Comparison of ENCODE assay signal across 20 cellular contexts in genomic region chr3:6679510-6679909, GRCh38.
DNase-seq lines count a peak whose midpoint lies in the region; ATAC-seq and TF ChIP-seq lines count a peak whose summit lies in the region.
"Had no signal": no experiment of that assay in that cellular context is flagged by ENCODE, and none has a peak within 500 bp of the region (broad histone marks: within the 10 kb centered on the region; RNA-seq: fewer than 3 reads in every experiment).

No MANE protein-coding gene starts in this region.

- no peak overlapping the region for H2AFZ ChIP-seq in MM.1S (ENCODE audit: low read length)

- no peaks in the 10 kb centered on the region for H3K79me2 ChIP-seq in MM.1S (ENCODE audit: low read length)

- peak overlapping the region; percentile 66; the same call in 1 of the 2 replicates for H3K4me2 ChIP-seq in MM.1S (ENCODE audit: low read depth, low read length)
- H3K4me2 ChIP-seq: A549 had no signal

- H4K20me1 ChIP-seq in MM.1S (ENCODE audit: insufficient read depth, low read length): no peaks in the 10 kb centered on the region

- H3K9me3 ChIP-seq in MM.1S (replicated peaks; ENCODE audit: insufficient read depth, low read length) (no peaks in the 10 kb centered on the region), right atrium auricular region (no peaks in the 10 kb centered on the region)
- H3K9me3 ChIP-seq: A549, body of pancreas, Caco-2, testis had no signal

- no peaks in the 10 kb centered on the region for H3K4me1 Mint-ChIP-seq in effector memory CD8-positive, alpha-beta T cell (ENCODE audit: low read depth in 2 of 2)
- H3K4me1 Mint-ChIP-seq: nephron, WTC11 had no signal

- no peak overlapping the region for H3K27ac Mint-ChIP-seq in effector memory CD8-positive, alpha-beta T cell
- H3K27ac Mint-ChIP-seq: nephron, WTC11 had no signal

- no peak overlapping the region for H3K4me3 ChIP-seq in GM06990 (replicated peaks; ENCODE audit: low read depth, low read length)
- H3K4me3 ChIP-seq in MM.1S (ENCODE audit: low read length): no peak overlapping the region
- no peak overlapping the region for H3K4me3 ChIP-seq in right atrium auricular region
- H3K4me3 ChIP-seq: A549, body of pancreas, heart right ventricle, left lung, SK-N-MC, skin epidermis, testis had no signal

- H3K4me1 ChIP-seq in MM.1S (ENCODE audit: low read length): peaks cover 13% of the 10 kb centered on the region; the same call in 1 of the 2 replicates
- H3K4me1 ChIP-seq in right atrium auricular region: no peaks in the 10 kb centered on the region
- H3K4me1 ChIP-seq: A549, body of pancreas, Caco-2, heart right ventricle, left lung, testis had no signal

- H3K9me3 Mint-ChIP-seq in effector memory CD8-positive, alpha-beta T cell: peaks cover 8 to 33% of the 10 kb centered on the region in 2 donors

- H3K27ac ChIP-seq in MM.1S (ENCODE audit: low read length) (peak overlapping the region; percentile 75; the same call in 1 of the 2 replicates), right atrium auricular region (no peak overlapping the region)
- H3K27ac ChIP-seq: A549, body of pancreas, heart right ventricle, left lung, SK-N-MC, skin epidermis, testis had no signal

- H3K4me3 Mint-ChIP-seq in effector memory CD8-positive, alpha-beta T cell: no peak overlapping the region
- H3K4me3 Mint-ChIP-seq: activated T-cell treated with anti-CD3 and anti-CD28 coated beads, Interleukin-2, amount 50 U/mL, for 4 hours; nephron; WTC11 had no signal

- peak; percentile 42 for ATAC-seq in GM19035 (IDR thresholded peaks at IDR 0.05; ENCODE audit: unreplicated experiment)
- ATAC-seq in HG02678 (IDR thresholded peaks at IDR 0.05; ENCODE audit: unreplicated experiment): peak; percentile 39
- ATAC-seq in effector memory CD8-positive, alpha-beta T cell (replicated peaks): no peak
- ATAC-seq: A549; activated T-cell treated with anti-CD3 and anti-CD28 coated beads, Interleukin-2, amount 50 U/mL, for 4 hours; body of pancreas; heart right ventricle; left lung; WTC11 had no signal

- no peak overlapping the region for H3K9ac ChIP-seq in MM.1S (ENCODE audit: low read length)

- no peaks in the 10 kb centered on the region for H3K27me3 ChIP-seq in GM06990 (replicated peaks; ENCODE audit: control insufficient read depth, insufficient read depth, low read length)
- no peaks in the 10 kb centered on the region for H3K27me3 ChIP-seq in MM.1S (replicated peaks; ENCODE audit: insufficient read depth, low read length)
- no peaks in the 10 kb centered on the region for H3K27me3 ChIP-seq in right atrium auricular region
- H3K27me3 ChIP-seq: body of pancreas, heart right ventricle, left lung, testis had no signal

- peak; percentile 10 for TF ChIP-seq CTCF in GM06990 (IDR thresholded peaks at IDR 0.05; ENCODE audit: insufficient read depth, low read length, poor library complexity, severe bottlenecking)
- peak; percentile 16 for TF ChIP-seq CTCF in MM.1S (IDR thresholded peaks at IDR 0.05; ENCODE audit: low read length)
- no peak for TF ChIP-seq CTCF in right atrium auricular region (IDR thresholded peaks at IDR 0.05)

- H3K27me3 Mint-ChIP-seq in effector memory CD8-positive, alpha-beta T cell: no peaks in the 10 kb centered on the region

- H3K9me2 ChIP-seq in MM.1S (replicated peaks; ENCODE audit: insufficient read depth, low read length): no peaks in the 10 kb centered on the region

- no peaks in the 10 kb centered on the region for H3K36me3 Mint-ChIP-seq in effector memory CD8-positive, alpha-beta T cell (ENCODE audit: insufficient read depth)

- H3K36me3 ChIP-seq in GM06990 (ENCODE audit: control insufficient read depth, insufficient read depth, low read length) (no peaks in the 10 kb centered on the region), MM.1S (replicated peaks; ENCODE audit: insufficient read depth, low read length) (no peaks in the 10 kb centered on the region), right atrium auricular region (no peaks in the 10 kb centered on the region)
- H3K36me3 ChIP-seq: heart right ventricle, left lung had no signal

- peaks cover 15% of the 10 kb centered on the region for H3F3A ChIP-seq in MM.1S (ENCODE audit: insufficient read depth, low read length)

- DNase-seq in GM06990 (ENCODE audit: extremely low read depth, insufficient read length) (peak; percentile 23), MM.1S (peak; percentile 48), A172 (ENCODE audit: low spot score) (no peak), right atrium auricular region (ENCODE audit: low spot score) (no peak), OCI-M2 (lab: John Stamatoyannopoulos, UW; ENCODE audit: unreplicated experiment) (no peak)
- no peak for DNase-seq in effector memory CD8-positive, alpha-beta T cell
- DNase-seq: activated T-cell treated with anti-CD3 and anti-CD28 coated beads, Interleukin-2, amount 50 U/mL, for 4 hours; body of pancreas; Caco-2; heart right ventricle; left lung; NCI-H510A treated with DMSO at 0.1 percent for 48 hours; testis had no signal

Comparison
In these comparisons a context has a peak if more than half of its experiments do, and no peak if none do; other contexts are left out.
1. DNase-seq: peak in GM06990 (single experiment) and MM.1S (single experiment); none in A172 (single experiment), effector memory CD8-positive, alpha-beta T cell (0 of 3), right atrium auricular region (single experiment) and OCI-M2 (single experiment).
2. CTCF ChIP-seq: peak in GM06990 (single experiment) and MM.1S (single experiment); none in right atrium auricular region (0 of 2).